Comparison of ENCODE assay signal across 23 cellular contexts in genomic region chr4:98242538-98242937, GRCh38. TPM values are rescaled to one million over a fixed set of nuclear protein-coding genes. Genes with fewer than 3 reads are reported as not detected.
DNase-seq lines count a peak whose midpoint lies in the region; ATAC-seq, FAIRE-seq and TF ChIP-seq lines count a peak whose summit lies in the region.
"Had no signal": no experiment of that assay in that cellular context is flagged by ENCODE, and none has a peak within 500 bp of the region (broad histone marks: within the 10 kb centered on the region; RNA-seq: fewer than 3 reads in every experiment).

No MANE protein-coding gene starts in this region.

- FAIRE-seq in bronchial epithelial cell (lab: Jason Lieb, UNC): no peak
- FAIRE-seq: A549 had no signal

- no peak overlapping the region for H3K23ac ChIP-seq in IMR-90 (ENCODE audit: low read depth, low read length)

- DNase-seq in IMR-90 (no peak), Panc1 (ENCODE audit: low read depth, low spot score) (no peak), bronchial epithelial cell (ENCODE audit: low read depth) (peak; percentile 13), right cardiac atrium (no peak), NCI-H2029 treated with DMSO at 0.1 percent for 48 hours (lab: John Stamatoyannopoulos, UW) (no peak), T-helper 2 cell (no peak)
- DNase-seq: C1 segment of cervical spinal cord; CD4-positive, alpha-beta memory T cell; COR-L47; DMS 273 treated with DMSO at 0.1 percent for 48 hours; DMS79; GM23248; H9; Karpas-422; MG63; NCI-H1105 treated with DMSO at 0.1 percent for 48 hours; NCI-H146; NCI-H2029; NCI-H526 treated with DMSO at 0.1 percent for 48 hours; SHP77 had no signal

- peaks cover 6% of the 10 kb centered on the region; the same call in 1 of the 2 replicates for H3K27me3 ChIP-seq in IMR-90 (ENCODE audit: control insufficient read depth, insufficient read depth, low read length)
- H3K27me3 ChIP-seq in Panc1 (ENCODE audit: control insufficient read depth, insufficient read depth, low read length): no peaks in the 10 kb centered on the region
- no peaks in the 10 kb centered on the region for H3K27me3 ChIP-seq in bronchial epithelial cell (ENCODE audit: control insufficient read depth, insufficient read depth, low read length)
- no peaks in the 10 kb centered on the region for H3K27me3 ChIP-seq in right cardiac atrium (ENCODE audit: control insufficient read depth, insufficient read depth)

- H2BK120ac ChIP-seq in IMR-90 (ENCODE audit: low read depth, low read length): no peak overlapping the region

- H3K9me3 ChIP-seq in IMR-90 (ENCODE audit: control insufficient read depth, insufficient read depth, low read length) (no peaks in the 10 kb centered on the region), Panc1 (ENCODE audit: control insufficient read depth, insufficient read depth, low read depth, low read length) (no peaks in the 10 kb centered on the region), right cardiac atrium (ENCODE audit: control insufficient read depth, low read length) (no peaks in the 10 kb centered on the region)
- H3K9me3 ChIP-seq: A549, MG63 had no signal

- ATAC-seq in IMR-90 (ENCODE audit: low read depth) (peak; percentile 44), Panc1 (peak; percentile 88), right cardiac atrium (no peak), GM18867 (IDR thresholded peaks at IDR 0.05; ENCODE audit: unreplicated experiment) (no peak)
- ATAC-seq: A549 had no signal

- BruUV-seq in IMR-90 (replicated peaks; lab: Mats Ljungman, UMichigan) (no TSS peak), Panc1 (replicated peaks; lab: Mats Ljungman, UMichigan) (no TSS peak)

- H2AK9ac ChIP-seq in IMR-90 (replicated peaks; ENCODE audit: low read depth, low read length, poor library complexity): no peak overlapping the region

- POLR2A ChIA-PET in IMR-90 (lab: Charles Lee; ENCODE audit: unreplicated experiment): no interaction called here
- POLR2A ChIA-PET in Panc1 (lab: Charles Lee): no interaction called here

- H4K5ac ChIP-seq in IMR-90 (ENCODE audit: low read depth, low read length): no peak overlapping the region

- dilution Hi-C loops in IMR-90 (cut with HindIII; ENCODE audit: low sequenced_read_pairs, unreplicated experiment): no loop called here

- H3K27ac ChIP-seq in IMR-90 (ENCODE audit: insufficient read depth, low read length) (no peak overlapping the region), Panc1 (ENCODE audit: low read length) (no peak overlapping the region), right cardiac atrium (ENCODE audit: low read length) (no peak overlapping the region)
- H3K27ac ChIP-seq: A549, GM23248, RWPE1 had no signal

- H2BK20ac ChIP-seq in IMR-90 (ENCODE audit: low read depth, low read length): no peak overlapping the region

- no peaks in the 10 kb centered on the region for H3K4me1 ChIP-seq in IMR-90 (ENCODE audit: control insufficient read depth, insufficient read depth, low read length)
- no peaks in the 10 kb centered on the region for H3K4me1 ChIP-seq in Panc1 (ENCODE audit: control insufficient read depth, insufficient read depth, low read length)
- no peaks in the 10 kb centered on the region for H3K4me1 ChIP-seq in right cardiac atrium (ENCODE audit: control insufficient read depth, insufficient read depth, low read length)
- H3K4me1 ChIP-seq: A549 had no signal

- H2AK5ac ChIP-seq in IMR-90 (ENCODE audit: low read depth, low read length): no peak overlapping the region

- H3K4me3 ChIP-seq in IMR-90 (ENCODE audit: insufficient read depth, low read depth, low read length) (no peak overlapping the region), Panc1 (ENCODE audit: low read depth in 2 of 2, low read length in 2 of 2) (no peak overlapping the region), bronchial epithelial cell (ENCODE audit: low read depth, low read length) (no peak overlapping the region), right cardiac atrium (ENCODE audit: low read length) (no peak overlapping the region)
- H3K4me3 ChIP-seq: A549, GM23248, MG63 had no signal

- TF ChIP-seq RAD21 in IMR-90 (IDR thresholded peaks at IDR 0.05; ENCODE audit: low read length): no peak

- H3K9ac ChIP-seq in IMR-90 (ENCODE audit: low read depth, low read length): no peak overlapping the region
- H3K9ac ChIP-seq: GM23248 had no signal

- no peak overlapping the region for H2BK5ac ChIP-seq in IMR-90 (ENCODE audit: low read depth, low read length, poor library complexity, severe bottlenecking)

- H4K8ac ChIP-seq in IMR-90 (ENCODE audit: low read depth in 2 of 2, low read length in 2 of 2): no peak overlapping the region

- intact Hi-C loops in IMR-90 (cut with micrococcal nuclease) (no loop called here), Panc1 (cut with micrococcal nuclease; ENCODE audit: unreplicated experiment) (no loop called here), right cardiac atrium (cut with DNase I) (no loop called here)

- no peak overlapping the region for H3K4me2 ChIP-seq in IMR-90 (ENCODE audit: low read depth, low read length)
- H3K4me2 ChIP-seq: A549 had no signal

- no peaks in the 10 kb centered on the region for H3K9me1 ChIP-seq in IMR-90 (ENCODE audit: insufficient read depth, low read length)

- WGBS in IMR-90 (ENCODE audit: extremely low coverage in 2 of 2, insufficient read length in 1 of 2), 2 experiments: no CpG with 5 or more reads among the region's 2 CpGs
- WGBS in right cardiac atrium: 81% methylated on average over 2 of the region's 2 CpGs

- H3K4ac ChIP-seq in IMR-90 (ENCODE audit: low read depth, low read length): no peak overlapping the region

- no peak overlapping the region for H3K56ac ChIP-seq in IMR-90 (ENCODE audit: extremely low read depth, insufficient read depth, low read length)

- H3K14ac ChIP-seq in IMR-90 (replicated peaks; ENCODE audit: low read depth, low read length): no peak overlapping the region

- TF ChIP-seq CTCF in IMR-90 (conservative IDR thresholded peaks at IDR 0.05; ENCODE audit: low read depth, low read length): no peak
- no peak for TF ChIP-seq CTCF in Panc1 (IDR thresholded peaks at IDR 0.05)
- TF ChIP-seq CTCF in bronchial epithelial cell (IDR thresholded peaks at IDR 0.05; ENCODE audit: insufficient read depth, low read length, severe bottlenecking): no peak

- CTCF ChIA-PET in IMR-90 (lab: Yijun Ruan, JAX) (interaction anchor here (0.5 kb wide), 1 partner anchor 211 kb away, joined by 3 read pairs; no protein-coding TSS in a partner anchor), Panc1 (lab: Charles Lee) (interaction anchor here (0.7 kb wide), 1 partner anchor 18 kb away, joined by 3 read pairs; no protein-coding TSS in a partner anchor)

- H3K36me3 ChIP-seq in IMR-90 (ENCODE audit: control insufficient read depth, insufficient read depth, low read length) (no peaks in the 10 kb centered on the region), Panc1 (ENCODE audit: control insufficient read depth, insufficient read depth, low read length) (no peaks in the 10 kb centered on the region), bronchial epithelial cell (ENCODE audit: control insufficient read depth, insufficient read depth, low read length) (no peaks in the 10 kb centered on the region)
- H3K36me3 ChIP-seq: MG63 had no signal

- TF ChIP-seq POLR2A in IMR-90 (IDR thresholded peaks at IDR 0.05; ENCODE audit: low read depth, low read length): no peak

- no peak overlapping the region for H2AFZ ChIP-seq in IMR-90 (replicated peaks; ENCODE audit: low read length, poor library complexity)
- H2AFZ ChIP-seq: GM23248 had no signal

- in situ Hi-C loops in IMR-90 (cut with MboI; ENCODE audit: low sequenced_read_pairs) (no loop called here), Panc1 (cut with HindIII; ENCODE audit: low pct_unique_long_range_greater_than_20kb, low sequenced_read_pairs) (no loop called here)

- no peaks in the 10 kb centered on the region for H3K79me1 ChIP-seq in IMR-90 (ENCODE audit: low read depth in 1 of 2, low read length in 2 of 2)

- no peak overlapping the region for H2BK15ac ChIP-seq in IMR-90 (ENCODE audit: low read depth, low read length)

- no peaks in the 10 kb centered on the region for H4K20me1 ChIP-seq in IMR-90 (ENCODE audit: insufficient read depth, low read length)

- H3K18ac ChIP-seq in IMR-90 (ENCODE audit: low read depth, low read length): no peak overlapping the region

- no peak overlapping the region for H4K91ac ChIP-seq in IMR-90 (ENCODE audit: insufficient read depth, low read depth, low read length)

TF ChIP-seq in IMR-90, 13 proteins besides CTCF, POLR2A, EP300 and RAD21 (continues in another document):
- TF ChIP-seq BHLHE40 (IDR thresholded peaks at IDR 0.05; ENCODE audit: low read depth, low read length): no peak
- TF ChIP-seq MAFK (IDR thresholded peaks at IDR 0.05; ENCODE audit: low read depth, low read length): no peak
- no peak for TF ChIP-seq RCOR1 (IDR thresholded peaks at IDR 0.05; ENCODE audit: insufficient replicate concordance, low read length)
- no peak for TF ChIP-seq NFE2L2 (IDR thresholded peaks at IDR 0.05; ENCODE audit: low read depth, low read length)
- TF ChIP-seq FOS (IDR thresholded peaks at IDR 0.05; ENCODE audit: low read depth, low read length): no peak
- no peak for TF ChIP-seq RFX5 (IDR thresholded peaks at IDR 0.05; ENCODE audit: low read depth, low read length)
- TF ChIP-seq MXI1 (IDR thresholded peaks at IDR 0.05; ENCODE audit: borderline replicate concordance, low read depth, low read length): no peak
- no peak for TF ChIP-seq MAZ (IDR thresholded peaks at IDR 0.05; ENCODE audit: borderline replicate concordance, low read depth, low read length)
- no peak for TF ChIP-seq CEBPB (IDR thresholded peaks at IDR 0.05; ENCODE audit: low read depth, low read length)
- TF ChIP-seq, protein P1, sequence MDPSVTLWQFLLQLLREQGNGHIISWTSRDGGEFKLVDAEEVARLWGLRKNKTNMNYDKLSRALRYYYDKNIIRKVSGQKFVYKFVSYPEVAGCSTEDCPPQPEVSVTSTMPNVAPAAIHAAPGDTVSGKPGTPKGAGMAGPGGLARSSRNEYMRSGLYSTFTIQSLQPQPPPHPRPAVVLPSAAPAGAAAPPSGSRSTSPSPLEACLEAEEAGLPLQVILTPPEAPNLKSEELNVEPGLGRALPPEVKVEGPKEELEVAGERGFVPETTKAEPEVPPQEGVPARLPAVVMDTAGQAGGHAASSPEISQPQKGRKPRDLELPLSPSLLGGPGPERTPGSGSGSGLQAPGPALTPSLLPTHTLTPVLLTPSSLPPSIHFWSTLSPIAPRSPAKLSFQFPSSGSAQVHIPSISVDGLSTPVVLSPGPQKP (IDR thresholded peaks at IDR 0.05; ENCODE audit: borderline replicate concordance, low read depth, low read length): no peak
- TF ChIP-seq CHD1 (IDR thresholded peaks at IDR 0.05; ENCODE audit: low read depth, low read length): no peak

RNA-seq across cellular contexts. Expression of gene RAP1GDS1, which starts 18.6 kb away (rescaled TPM):
- total RNA-seq in IMR-90 (2012; rRNA removed) (84.7 and 85.1 TPM in 2 replicates), Panc1 (2021; ENCODE audit: unreplicated experiment) (39.7 TPM), bronchial epithelial cell (55.0 and 66.3 TPM in 2 replicates), right cardiac atrium (10 to 100 TPM; 10.2 to 14.8 (median 13.2) TPM)
- polyA plus RNA-seq in IMR-90 (2012; rRNA removed) (23.0 and 29.0 TPM in 2 replicates), right cardiac atrium (5.0 TPM)
- 9.0 and 10.1 TPM in 2 replicates for polyA plus RNA-seq in IMR-90 (2012; cell fraction: cytosol; rRNA removed)
- 6.3 and 33.3 TPM in 2 replicates for polyA plus RNA-seq in IMR-90 (2012; cell fraction: nucleus; rRNA removed; ENCODE audit: low replicate concordance)
- polyA plus RNA-seq in Panc1 (2012; ENCODE audit: insufficient read length): 25.1 TPM

Comparison
In these comparisons a context has a peak if more than half of its experiments do, and no peak if none do; other contexts are left out.
1. ATAC-seq: peak in IMR-90 (single experiment) and Panc1 (single experiment); none in right cardiac atrium (0 of 2) and GM18867 (single experiment).